8 cellular contexts compared by ENCODE assay signal in genomic region chr20:54144847-54145246, GRCh38. TPM values are rescaled to one million over a fixed set of nuclear protein-coding genes. Genes with fewer than 3 reads are reported as not detected.
"Had no signal": no experiment of that assay in that cellular context is flagged by ENCODE, and none has a peak within 500 bp of the region (broad histone marks: within the 10 kb centered on the region; RNA-seq: fewer than 3 reads in every experiment).

No MANE protein-coding gene starts in this region.

- FAIRE-seq: H1, H54, K562 had no signal

- H3K4me3 ChIP-seq: GM23338, K562 had no signal

- DNase-seq: H9, HCEC 1CT, IMR-90, KG1 had no signal

- ATAC-seq: GM23338, K562 had no signal

RNA-seq across cellular contexts. Expression of gene CYP24A1, which starts 28.9 kb away (rescaled TPM):
- total RNA-seq: GM23338, H1, H9, IMR-90, K562 had no signal
- polyA plus RNA-seq: H1, IMR-90 had no signal
